Comparison of ENCODE assay signal across 8 cellular contexts in the genomic region with DNA sequence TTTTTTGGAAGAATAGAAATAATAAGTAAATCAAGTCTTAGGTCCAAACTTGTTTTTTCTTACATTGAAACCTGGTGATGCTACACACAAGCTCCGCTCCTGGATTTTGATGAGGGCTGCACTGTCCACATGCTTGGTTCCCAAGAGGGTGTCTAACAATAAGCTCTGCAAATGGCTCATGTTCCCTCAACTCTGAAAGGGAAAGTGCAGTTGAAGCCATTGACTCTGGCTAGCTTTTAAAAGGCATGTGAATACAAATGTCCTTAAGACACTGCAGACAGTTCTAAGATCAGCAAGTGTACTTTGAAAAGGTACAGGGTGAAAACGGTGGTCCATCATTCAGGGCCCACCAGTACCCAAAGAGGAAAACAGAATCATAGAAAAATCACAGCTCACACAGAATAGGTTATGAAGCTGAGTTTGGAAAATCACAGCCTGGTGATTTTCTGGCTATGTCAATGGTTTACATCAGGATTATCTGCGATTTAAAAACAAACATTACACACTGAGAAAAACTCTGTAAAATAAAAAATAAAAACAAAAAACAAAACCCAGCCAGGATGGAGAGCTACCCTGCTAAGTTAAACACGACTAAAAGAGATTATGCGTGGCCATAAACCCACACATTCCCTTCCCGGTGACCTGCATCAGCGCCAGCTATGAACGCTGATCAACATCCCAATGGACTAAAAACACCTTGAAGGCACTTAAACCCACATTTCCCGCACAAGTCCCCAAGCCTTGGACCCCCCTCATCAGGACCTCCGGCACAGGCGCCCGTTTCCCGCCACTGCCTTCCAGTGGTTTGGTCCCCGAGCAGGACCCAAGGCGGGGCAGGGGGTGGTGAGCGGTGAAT. TPM values are rescaled to one million over a fixed set of nuclear protein-coding genes. Genes with fewer than 3 reads are reported as not detected.
DNase-seq lines count a peak whose midpoint lies in the region; ATAC-seq lines count a peak whose summit lies in the region.

No MANE protein-coding gene starts in this region.

- no peaks in the 10 kb centered on the region for H3K9me3 ChIP-seq in esophagus (ENCODE audit: control insufficient read depth in 2 of 2, insufficient read depth in 1 of 2, low read depth in 1 of 2, low read length in 1 of 2)
- H3K9me3 ChIP-seq in trophoblast cell (ENCODE audit: insufficient read depth, low read depth, low read length), result peaks cover 2% of the 10 kb centered on the region

- H2BK12ac ChIP-seq in trophoblast cell (ENCODE audit: low read length), result no peak overlapping the region

- H3K23ac ChIP-seq in trophoblast cell (ENCODE audit: low read length), result no peak overlapping the region

- peak overlapping the region; percentile 60 for H3K18ac ChIP-seq in trophoblast cell (ENCODE audit: low read length)

- H2AK5ac ChIP-seq in trophoblast cell (ENCODE audit: low read length), result no peak overlapping the region

- peak overlapping the region; percentile 67 for H2BK120ac ChIP-seq in trophoblast cell (ENCODE audit: insufficient read depth, low read length, poor library complexity)

- H3K79me2 ChIP-seq in trophoblast cell (ENCODE audit: control insufficient read depth, insufficient read depth, low read length, poor library complexity), result peaks cover 8% of the 10 kb centered on the region

- H4K8ac ChIP-seq in trophoblast cell (ENCODE audit: low read depth, low read length), result peak overlapping the region; percentile 95

- 8% methylated on average over 16 of the region's 16 CpGs for WGBS in esophagus, 2 donors
- WGBS in trophoblast cell (ENCODE audit: extremely low coverage, insufficient coverage, insufficient read length), result no CpG with 5 or more reads among the region's 16 CpGs

- H3K9ac ChIP-seq in trophoblast cell (ENCODE audit: low read length), result peak overlapping the region; percentile 85

- peak overlapping the region; percentile 74 to 88 for H3K4me3 ChIP-seq in esophagus (ENCODE audit: low read depth in 1 of 2, low read length in 2 of 2)
- peak overlapping the region; percentile 91 for H3K4me3 ChIP-seq in trophoblast cell (ENCODE audit: low read depth, low read length)

- H3K4me1 ChIP-seq in esophagus (ENCODE audit: control insufficient read depth in 2 of 2, insufficient read depth in 2 of 2, low read length in 1 of 2), result peaks cover 0 to 3% of the 10 kb centered on the region in 2 donors
- H3K4me1 ChIP-seq in trophoblast cell (ENCODE audit: control insufficient read depth in 1 of 2, insufficient read depth in 2 of 2, low read length in 2 of 2), result peaks cover 0 to 3% of the 10 kb centered on the region in 2 experiments

- peaks cover 12% of the 10 kb centered on the region for H3K79me1 ChIP-seq in trophoblast cell (ENCODE audit: low read length)

- H3K4me2 ChIP-seq in trophoblast cell (ENCODE audit: low read length), result peak overlapping the region; percentile 83

- peak overlapping the region; percentile 83 for H4K12ac ChIP-seq in trophoblast cell (ENCODE audit: low read depth, low read length)

- peak overlapping the region; percentile 78 for H2AFZ ChIP-seq in trophoblast cell (ENCODE audit: insufficient read depth, low read length, poor library complexity)

- DNase-seq in NCI-H526 treated with DMSO at 0.1 percent for 48 hours (lab: John Stamatoyannopoulos, UW) (peak; percentile 61), NCI-H526 (lab: John Stamatoyannopoulos, UW) (no peak), RPMI7951 (ENCODE audit: low read depth) (peak; percentile 22), trophoblast cell (no peak), COR-L47 (lab: John Stamatoyannopoulos, UW) (no peak), putamen (ENCODE audit: low spot score) (no peak)

- peak overlapping the region; percentile 1 for H3K4ac ChIP-seq in trophoblast cell (ENCODE audit: low read depth, low read length)

- H3K14ac ChIP-seq in trophoblast cell (ENCODE audit: low read length), result peak overlapping the region; percentile 92

- peak overlapping the region; percentile 78 for H4K91ac ChIP-seq in trophoblast cell (ENCODE audit: low read depth, low read length)

- H2BK5ac ChIP-seq in trophoblast cell (ENCODE audit: low read depth, low read length, poor library complexity), result peak overlapping the region; percentile 37

- H3K27ac ChIP-seq in esophagus (ENCODE audit: low read depth in 2 of 2, low read length in 1 of 2), result peak overlapping the region; percentile 80 to 95
- peak overlapping the region; percentile 24 for H3K27ac ChIP-seq in trophoblast cell (ENCODE audit: low read depth, low read length)

- ATAC-seq in GM21737 (IDR thresholded peaks at IDR 0.05; ENCODE audit: unreplicated experiment), result no peak

- no peaks in the 10 kb centered on the region for H3K36me3 ChIP-seq in esophagus (ENCODE audit: control insufficient read depth in 2 of 2, insufficient read depth in 2 of 2, low read length in 1 of 2)
- H3K36me3 ChIP-seq in trophoblast cell (ENCODE audit: control insufficient read depth in 1 of 2, insufficient read depth in 2 of 2, low read length in 2 of 2), result no peaks in the 10 kb centered on the region

- H3K27me3 ChIP-seq in esophagus (ENCODE audit: control insufficient read depth in 1 of 2, insufficient read depth in 2 of 2, low read length in 2 of 2), result no peaks in the 10 kb centered on the region
- no peaks in the 10 kb centered on the region for H3K27me3 ChIP-seq in trophoblast cell (ENCODE audit: insufficient read depth, low read length)

RNA-seq across cellular contexts. Expression of gene PFN4, which starts 0.6 kb away (rescaled TPM):
- total RNA-seq in RPMI7951 (2014; rRNA removed; shearing (Covaris generic)), result 2.4 and 3.4 TPM in 2 replicates
- polyA plus RNA-seq in esophagus, result under 1 TPM; 0.39 to 0.55 TPM
- polyA plus RNA-seq in trophoblast cell (2013), result 0.57 and 0.79 TPM in 2 replicates

RNA-seq across cellular contexts. Expression of gene FAM228B, which starts 0.7 kb away (rescaled TPM):
- total RNA-seq in RPMI7951 (2014; rRNA removed; shearing (Covaris generic)), result 3.5 and 3.7 TPM in 2 replicates
- polyA plus RNA-seq in esophagus, result 1 to 10 TPM; 4.8 to 9.0 TPM
- 5.6 and 6.9 TPM in 2 replicates for polyA plus RNA-seq in trophoblast cell (2013)

RNA-seq across cellular contexts. Expression of gene TP53I3, which starts 38.0 kb away (rescaled TPM):
- 42.7 and 57.8 TPM in 2 replicates for total RNA-seq in RPMI7951 (2014; rRNA removed; shearing (Covaris generic))
- polyA plus RNA-seq in esophagus, result 100 to 1,000 TPM; 116 to 123 TPM
- polyA plus RNA-seq in trophoblast cell (2013), result 33.8 and 34.1 TPM in 2 replicates

RNA-seq across cellular contexts. Expression of gene SF3B6, which starts 46.5 kb away (rescaled TPM):
- total RNA-seq in RPMI7951 (2014; rRNA removed; shearing (Covaris generic)), result 441 and 501 TPM in 2 replicates
- polyA plus RNA-seq in esophagus, result 100 to 1,000 TPM in 1 of 2 donors, 10 to 100 TPM in 1; 92.1 to 139 TPM
- 204 and 206 TPM in 2 replicates for polyA plus RNA-seq in trophoblast cell (2013)

RNA-seq across cellular contexts. Expression of gene FAM228A, which starts 52.3 kb away (rescaled TPM):
- 0.29 and 0.36 TPM in 2 replicates for total RNA-seq in RPMI7951 (2014; rRNA removed; shearing (Covaris generic))
- polyA plus RNA-seq in esophagus, result under 1 TPM; 0.16 to 0.22 TPM
- 0.04 and 0.19 TPM in 2 replicates for polyA plus RNA-seq in trophoblast cell (2013)

Comparison
In these comparisons a context has a peak if more than half of its experiments do, and no peak if none do; other contexts are left out.
1. DNase-seq: peak in NCI-H526 treated with DMSO at 0.1 percent for 48 hours (single experiment) and RPMI7951 (single experiment); none in NCI-H526 (0 of 2), trophoblast cell (0 of 2), COR-L47 (single experiment) and putamen (single experiment).